ENCODE assay signal across 15 cellular contexts in genomic region chr6:107083047-107083768, GRCh38. TPM values are rescaled to one million over a fixed set of nuclear protein-coding genes. Genes with fewer than 3 reads are reported as not detected.
DNase-seq lines count a peak whose midpoint lies in the region; ATAC-seq and TF ChIP-seq lines count a peak whose summit lies in the region.
"Had no signal": no experiment of that assay in that cellular context is flagged by ENCODE, and none has a peak within 500 bp of the region (broad histone marks: within the 10 kb centered on the region; RNA-seq: fewer than 3 reads in every experiment).

No MANE protein-coding gene starts in this region.

- H3K4me3 ChIP-seq in WERI-Rb-1 (ENCODE audit: low read depth, low read length): no peak overlapping the region
- H3K4me3 ChIP-seq: left ventricle myocardium inferior had no signal

- no peak overlapping the region for H3K27ac Mint-ChIP-seq in activated naive CD8-positive, alpha-beta T cell treated with anti-CD3 and anti-CD28 coated beads, Interleukin-2, amount 50 U/mL, for 24 hours
- no peak overlapping the region for H3K27ac Mint-ChIP-seq in activated naive CD8-positive, alpha-beta T cell treated with anti-CD3 and anti-CD28 coated beads for 36 hours
- H3K27ac Mint-ChIP-seq: activated CD4-positive, alpha-beta T cell treated with anti-CD3 and anti-CD28 coated beads, Interleukin-2, amount 10 ng/mL, durations not matched to agents 24 days and 14 days; dendritic cell treated with granulocyte-macrophage colony-stimulating factor and Interleukin-4, amounts not matched to agents 40 ng/mL and 50 ng/mL, for 4 days had no signal

- peaks cover 8% of the 10 kb centered on the region for H3K4me1 Mint-ChIP-seq in activated naive CD8-positive, alpha-beta T cell treated with anti-CD3 and anti-CD28 coated beads, Interleukin-2, amount 50 U/mL, for 24 hours
- H3K4me1 Mint-ChIP-seq in activated naive CD8-positive, alpha-beta T cell treated with anti-CD3 and anti-CD28 coated beads for 36 hours: peaks cover 5% of the 10 kb centered on the region

- no peak for TF ChIP-seq CTCF in WERI-Rb-1 (IDR thresholded peaks at IDR 0.05; ENCODE audit: low read depth, low read length)

- H3K36me3 ChIP-seq in WERI-Rb-1: peaks cover 20% of the 10 kb centered on the region
- H3K36me3 ChIP-seq: left ventricle myocardium inferior, neutrophil had no signal

- no peak overlapping the region for H3K4me3 Mint-ChIP-seq in activated naive CD8-positive, alpha-beta T cell treated with anti-CD3 and anti-CD28 coated beads, Interleukin-2, amount 50 U/mL, for 24 hours
- no peak overlapping the region for H3K4me3 Mint-ChIP-seq in activated naive CD8-positive, alpha-beta T cell treated with anti-CD3 and anti-CD28 coated beads for 36 hours
- H3K4me3 Mint-ChIP-seq: activated CD4-positive, alpha-beta T cell treated with anti-CD3 and anti-CD28 coated beads, Interleukin-2, amount 10 ng/mL, durations not matched to agents 24 days and 14 days; dendritic cell treated with granulocyte-macrophage colony-stimulating factor and Interleukin-4, amounts not matched to agents 40 ng/mL and 50 ng/mL, for 4 days had no signal

- H3K27me3 ChIP-seq in WERI-Rb-1 (ENCODE audit: insufficient read depth, low read depth, severe bottlenecking): no peaks in the 10 kb centered on the region
- H3K27me3 ChIP-seq: neutrophil had no signal

- no peaks in the 10 kb centered on the region for H3K9me3 Mint-ChIP-seq in activated naive CD8-positive, alpha-beta T cell treated with anti-CD3 and anti-CD28 coated beads, Interleukin-2, amount 50 U/mL, for 24 hours
- H3K9me3 Mint-ChIP-seq in activated naive CD8-positive, alpha-beta T cell treated with anti-CD3 and anti-CD28 coated beads for 36 hours: peaks cover 3% of the 10 kb centered on the region
- H3K9me3 Mint-ChIP-seq: activated CD4-positive, alpha-beta T cell treated with anti-CD3 and anti-CD28 coated beads, Interleukin-2, amount 10 ng/mL, durations not matched to agents 24 days and 14 days had no signal

- no peak overlapping the region for H3K27ac ChIP-seq in WERI-Rb-1
- H3K27ac ChIP-seq: left ventricle myocardium inferior, neutrophil had no signal

- H3K9me3 ChIP-seq in WERI-Rb-1 (ENCODE audit: severe bottlenecking): no peaks in the 10 kb centered on the region
- H3K9me3 ChIP-seq: neutrophil had no signal

- no peaks in the 10 kb centered on the region for H3K27me3 Mint-ChIP-seq in activated naive CD8-positive, alpha-beta T cell treated with anti-CD3 and anti-CD28 coated beads, Interleukin-2, amount 50 U/mL, for 24 hours
- no peaks in the 10 kb centered on the region for H3K27me3 Mint-ChIP-seq in activated naive CD8-positive, alpha-beta T cell treated with anti-CD3 and anti-CD28 coated beads for 36 hours
- H3K27me3 Mint-ChIP-seq: activated CD4-positive, alpha-beta T cell treated with anti-CD3 and anti-CD28 coated beads, Interleukin-2, amount 10 ng/mL, durations not matched to agents 24 days and 14 days; dendritic cell treated with granulocyte-macrophage colony-stimulating factor and Interleukin-4, amounts not matched to agents 40 ng/mL and 50 ng/mL, for 4 days had no signal

- DNase-seq in activated naive CD8-positive, alpha-beta T cell treated with anti-CD3 and anti-CD28 coated beads, Interleukin-2, amount 50 U/mL, for 24 hours: no peak
- no peak for DNase-seq in activated naive CD8-positive, alpha-beta T cell treated with anti-CD3 and anti-CD28 coated beads for 36 hours
- DNase-seq in T-helper 9 cell (no peak), WERI-Rb-1 (no peak), cortex of kidney (lab: John Stamatoyannopoulos, UW) (no peak)
- no peak for DNase-seq in activated CD4-positive, alpha-beta T cell treated with anti-CD3 and anti-CD28 coated beads, Interleukin-2, amount 50 U/mL, for 4 hours
- DNase-seq: activated CD4-positive, alpha-beta T cell treated with anti-CD3 and anti-CD28 coated beads, Interleukin-2, amount 10 ng/mL, durations not matched to agents 24 days and 14 days; DMS79; foreskin melanocyte; left ventricle myocardium inferior; NCI-H774 had no signal

- H3K36me3 Mint-ChIP-seq in activated naive CD8-positive, alpha-beta T cell treated with anti-CD3 and anti-CD28 coated beads, Interleukin-2, amount 50 U/mL, for 24 hours (ENCODE audit: low read depth): peaks cover 21% of the 10 kb centered on the region
- H3K36me3 Mint-ChIP-seq in activated naive CD8-positive, alpha-beta T cell treated with anti-CD3 and anti-CD28 coated beads for 36 hours: peaks cover 35% of the 10 kb centered on the region

- peak; percentile 45 for ATAC-seq in activated naive CD8-positive, alpha-beta T cell treated with anti-CD3 and anti-CD28 coated beads, Interleukin-2, amount 50 U/mL, for 24 hours
- ATAC-seq in HG02642 (IDR thresholded peaks at IDR 0.05; ENCODE audit: poor library complexity, unreplicated experiment) (peak; percentile 59), HG03457 (IDR thresholded peaks at IDR 0.05; ENCODE audit: unreplicated experiment) (peak; percentile 89)

RNA-seq across cellular contexts. Expression of gene BEND3, which starts 32.1 kb away (rescaled TPM):
- total RNA-seq in activated naive CD8-positive, alpha-beta T cell treated with anti-CD3 and anti-CD28 coated beads for 36 hours: 1 to 10 TPM; 8.6 to 9.3 TPM

RNA-seq across cellular contexts. Expression of gene MTRES1, which starts 55.2 kb away (rescaled TPM):
- 10 to 100 TPM; 17.8 to 18.5 TPM for total RNA-seq in activated naive CD8-positive, alpha-beta T cell treated with anti-CD3 and anti-CD28 coated beads for 36 hours
